Comparison of ENCODE assay signal across 16 cellular contexts in the genomic region with DNA sequence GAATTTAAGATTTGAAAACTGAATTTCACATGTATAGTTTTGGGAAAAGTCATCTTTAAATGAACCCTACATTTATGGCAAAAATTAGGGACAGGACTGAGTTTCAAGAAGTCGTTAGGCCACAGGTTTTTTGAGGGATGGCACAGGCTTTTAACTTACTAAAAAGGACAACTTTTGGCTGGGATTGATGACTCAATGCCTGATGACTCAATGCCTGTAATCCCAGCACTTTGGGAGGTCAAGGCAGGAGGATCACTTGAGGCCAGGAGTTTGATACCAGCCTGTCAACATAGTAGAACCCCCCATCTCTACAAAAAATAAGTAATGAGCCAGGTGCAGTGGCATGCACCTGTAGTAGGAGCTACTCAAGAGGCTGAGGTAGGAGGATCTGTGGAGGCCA. TPM values are rescaled to one million over a fixed set of nuclear protein-coding genes. Genes with fewer than 3 reads are reported as not detected.
DNase-seq lines count a peak whose midpoint lies in the region; ATAC-seq, FAIRE-seq and TF ChIP-seq lines count a peak whose summit lies in the region.
"Had no signal": no experiment of that assay in that cellular context is flagged by ENCODE, and none has a peak within 500 bp of the region (broad histone marks: within the 10 kb centered on the region; RNA-seq: fewer than 3 reads in every experiment).

No MANE protein-coding gene starts in this region.

- intact Hi-C loops in natural killer cell (cut with micrococcal nuclease): no loop called here

- no peaks in the 10 kb centered on the region for H3K9me2 ChIP-seq in MM.1S (replicated peaks; ENCODE audit: insufficient read depth, low read length)

- no peaks in the 10 kb centered on the region for H3K9me3 Mint-ChIP-seq in natural killer cell
- H3K9me3 Mint-ChIP-seq: activated naive CD4-positive, alpha-beta T cell treated with anti-CD3 and anti-CD28 coated beads, Interleukin-2, amount 50 U/mL, for 72 hours; CD4-positive, alpha-beta T cell; T-cell had no signal

- no peak for TF ChIP-seq EP300 in suprapubic skin (IDR thresholded peaks at IDR 0.05)

- peaks cover 45 to 57% of the 10 kb centered on the region in 2 donors for H3K4me1 Mint-ChIP-seq in natural killer cell

- H4K20me1 ChIP-seq in MM.1S (ENCODE audit: insufficient read depth, low read length): peaks cover 84% of the 10 kb centered on the region

- in situ Hi-C loops in brain microvascular endothelial cell (cut with HindIII; ENCODE audit: low pct_ligation_motif_present, low sequenced_read_pairs): no loop called here

- H3K27me3 ChIP-seq in MM.1S (replicated peaks; ENCODE audit: insufficient read depth, low read length): no peaks in the 10 kb centered on the region
- H3K27me3 ChIP-seq in brain microvascular endothelial cell (replicated peaks): no peaks in the 10 kb centered on the region
- no peaks in the 10 kb centered on the region for H3K27me3 ChIP-seq in suprapubic skin
- H3K27me3 ChIP-seq: heart right ventricle had no signal

- no peak for TF ChIP-seq POLR2A in suprapubic skin (IDR thresholded peaks at IDR 0.05)

- peak overlapping the region; percentile 29 to 67 for H3K27ac Mint-ChIP-seq in natural killer cell
- H3K27ac Mint-ChIP-seq: CD4-positive, alpha-beta T cell had no signal

- peaks cover 99% of the 10 kb centered on the region for H3K79me2 ChIP-seq in MM.1S (ENCODE audit: low read length)

- peak overlapping the region; percentile 6 for H3K9ac ChIP-seq in MM.1S (ENCODE audit: low read length)

- H3K27ac ChIP-seq in MM.1S (ENCODE audit: low read length) (peak overlapping the region; percentile 34; the same call in 1 of the 2 replicates), brain microvascular endothelial cell (no peak overlapping the region), suprapubic skin (no peak overlapping the region)
- H3K27ac ChIP-seq: cardiac muscle cell, heart right ventricle, PC-9 had no signal

- peaks cover 35% of the 10 kb centered on the region for H3F3A ChIP-seq in MM.1S (ENCODE audit: insufficient read depth, low read length)

- H3K36me3 Mint-ChIP-seq in natural killer cell: no peaks in the 10 kb centered on the region
- H3K36me3 Mint-ChIP-seq: T-cell had no signal

- peak; percentile 57 for DNase-seq in EH (ENCODE audit: low read depth)
- no peak for DNase-seq in MM.1S
- peak; percentile 42 for DNase-seq in brain microvascular endothelial cell
- DNase-seq in natural killer cell: no peak
- DNase-seq in mesenteric fat pad (ENCODE audit: low spot score): no peak
- DNase-seq in suprapubic skin (ENCODE audit: low spot score in 2 of 2): no peak
- no peak for DNase-seq in urothelium cell line (ENCODE audit: low spot score)
- DNase-seq: activated CD4-positive, alpha-beta T cell treated with anti-CD3 and anti-CD28 coated beads for 1 hour; CD4-positive, alpha-beta T cell; GDM1; PC-9; psoas muscle had no signal

- no peak for ATAC-seq in natural killer cell

- no peak for TF ChIP-seq CTCF in MM.1S (IDR thresholded peaks at IDR 0.05; ENCODE audit: low read length)
- TF ChIP-seq CTCF in brain microvascular endothelial cell (IDR thresholded peaks at IDR 0.05; ENCODE audit: low read depth, low read length, missing control alignments): no peak
- TF ChIP-seq CTCF in natural killer cell (IDR thresholded peaks at IDR 0.05): no peak
- TF ChIP-seq CTCF in suprapubic skin (IDR thresholded peaks at IDR 0.05): no peak

- H3K4me1 ChIP-seq in MM.1S (ENCODE audit: low read length) (peaks cover 56% of the 10 kb centered on the region), suprapubic skin (peaks cover 7% of the 10 kb centered on the region)

- no peak overlapping the region for H2AFZ ChIP-seq in MM.1S (ENCODE audit: low read length)
- H2AFZ ChIP-seq: PC-9 had no signal

- WGBS in suprapubic skin: 62% methylated on average over 1 of the region's 1 CpG

- H3K36me3 ChIP-seq in MM.1S (replicated peaks; ENCODE audit: insufficient read depth, low read length) (no peaks in the 10 kb centered on the region), brain microvascular endothelial cell (replicated peaks) (no peaks in the 10 kb centered on the region), suprapubic skin (no peaks in the 10 kb centered on the region)
- H3K36me3 ChIP-seq: cardiac muscle cell, heart right ventricle had no signal

- peak overlapping the region; percentile 48 for H3K4me2 ChIP-seq in MM.1S (ENCODE audit: low read depth, low read length)
- H3K4me2 ChIP-seq: PC-9 had no signal

- H3K4me3 ChIP-seq in MM.1S (ENCODE audit: low read length) (no peak overlapping the region), brain microvascular endothelial cell (ENCODE audit: low read depth, low read length) (no peak overlapping the region), suprapubic skin (no peak overlapping the region)
- H3K4me3 ChIP-seq: cardiac muscle cell, heart right ventricle, PC-9, psoas muscle had no signal

- no peaks in the 10 kb centered on the region for H3K9me3 ChIP-seq in MM.1S (replicated peaks; ENCODE audit: insufficient read depth, low read length)
- H3K9me3 ChIP-seq in suprapubic skin: no peaks in the 10 kb centered on the region
- H3K9me3 ChIP-seq: heart right ventricle, psoas muscle had no signal

- no peaks in the 10 kb centered on the region for H3K27me3 Mint-ChIP-seq in natural killer cell (ENCODE audit: low read depth in 2 of 2)
- H3K27me3 Mint-ChIP-seq: CD4-positive, alpha-beta T cell; T-cell had no signal

- no peak overlapping the region for H3K4me3 Mint-ChIP-seq in natural killer cell
- H3K4me3 Mint-ChIP-seq: CD4-positive, alpha-beta T cell had no signal

- FAIRE-seq in urothelium cell line (lab: Jason Lieb, UNC): no peak

RNA-seq across cellular contexts. Expression of a gene that starts 15.9 kb away (rescaled TPM):
- total RNA-seq in natural killer cell (10 to 100 TPM; 12.8 to 20.5 (median 14.4) TPM), mesenteric fat pad (25.6 TPM), suprapubic skin (10 to 100 TPM; 44.8 to 51.5 (median 45.4) TPM)

Comparison
In these comparisons a context has a peak if more than half of its experiments do, and no peak if none do; other contexts are left out.
1. DNase-seq: peak in EH (single experiment) and brain microvascular endothelial cell (single experiment); none in MM.1S (single experiment), natural killer cell (single experiment), mesenteric fat pad (single experiment), suprapubic skin (0 of 2) and urothelium cell line (single experiment).